ENCODE assay signal across 9 cellular contexts in genomic region chr12:6635375-6635855, GRCh38. TPM values are rescaled to one million over a fixed set of nuclear protein-coding genes. Genes with fewer than 3 reads are reported as not detected.
DNase-seq lines count a peak whose midpoint lies in the region; ATAC-seq, FAIRE-seq and TF ChIP-seq lines count a peak whose summit lies in the region.
"Had no signal": no experiment of that assay in that cellular context is flagged by ENCODE, and none has a peak within 500 bp of the region (broad histone marks: within the 10 kb centered on the region; RNA-seq: fewer than 3 reads in every experiment).

No MANE protein-coding gene starts in this region.

- H3K4me3 ChIP-seq in PC-3 (ENCODE audit: low read length), result peak overlapping the region; percentile 61
- H3K4me3 ChIP-seq in GM12878, result peak overlapping the region; percentile 48

- H4K20me1 ChIP-seq in PC-3 (ENCODE audit: low read length) (no peaks in the 10 kb centered on the region), GM12878 (ENCODE audit: control insufficient read depth, insufficient read depth) (no peaks in the 10 kb centered on the region)

- DNase-seq in PC-3, result no peak
- DNase-seq in GM12878 (ENCODE audit: low read depth, low spot score), result no peak
- peak; percentile 59 for DNase-seq in stimulated activated CD4-positive, alpha-beta T cell treated with anti-CD3 and anti-CD28 coated beads, Interleukin-2, amount 100 ng/mL, for 4 hours (ENCODE audit: low read depth)
- no peak for DNase-seq in NCI-H226
- DNase-seq in cerebellum (ENCODE audit: low spot score), result no peak

- no peaks in the 10 kb centered on the region for H3K9me3 ChIP-seq in PC-3 (ENCODE audit: low read length)
- no peaks in the 10 kb centered on the region for H3K9me3 ChIP-seq in GM12878 (replicated peaks; ENCODE audit: control insufficient read depth, insufficient read depth, low read length)

- no peak for FAIRE-seq in GM12878 (lab: Jason Lieb, UNC)

- H3K79me2 ChIP-seq in PC-3 (ENCODE audit: low read length), result no peaks in the 10 kb centered on the region
- H3K79me2 ChIP-seq in GM12878 (ENCODE audit: control insufficient read depth, insufficient read depth, low read length), result peaks cover 14% of the 10 kb centered on the region

- H3K27ac ChIP-seq in PC-3 (ENCODE audit: low read length) (peak overlapping the region; percentile 58), GM12878 (ENCODE audit: control insufficient read depth, insufficient read depth) (peak overlapping the region; percentile 53)

- 13% methylated on average over 5 of the region's 5 CpGs for WGBS in GM12878 (ENCODE audit: insufficient coverage, insufficient replicate concordance, low lambda C conversion rate, missing lambda C conversion rate)

- no peaks in the 10 kb centered on the region for H3K36me3 ChIP-seq in PC-3 (ENCODE audit: low read depth, low read length)
- H3K36me3 ChIP-seq in GM12878 (ENCODE audit: control insufficient read depth in 2 of 2, insufficient read depth in 2 of 2, low read length in 1 of 2), result no peaks in the 10 kb centered on the region

- ATAC-seq in GM21423 (IDR thresholded peaks at IDR 0.05; ENCODE audit: unreplicated experiment), result peak; percentile 38
- no peak for ATAC-seq in PC-3
- peak; percentile 55 for ATAC-seq in GM12878
- ATAC-seq in GM18858 (IDR thresholded peaks at IDR 0.05; ENCODE audit: unreplicated experiment), result no peak
- no peak for ATAC-seq in GM21737 (IDR thresholded peaks at IDR 0.05; ENCODE audit: unreplicated experiment)

- H3K4me2 ChIP-seq in PC-3 (ENCODE audit: low read length), result peak overlapping the region; percentile 67
- H3K4me2 ChIP-seq in GM12878 (ENCODE audit: control insufficient read depth, insufficient read depth), result peak overlapping the region; percentile 89

- TF ChIP-seq EP300 in GM12878 (IDR thresholded peaks at IDR 0.05; ENCODE audit: borderline replicate concordance in 1 of 2, control insufficient read depth in 1 of 2, low read depth in 2 of 2, low read length in 2 of 2), result peak; percentile 83 to 91; a peak in 3 of 4 replicates

- TF ChIP-seq RAD21 in GM12878 (IDR thresholded peaks at IDR 0.05; ENCODE audit: insufficient read depth, low read depth, low read length), result no peak

- BruUV-seq in PC-3 (replicated peaks; lab: Mats Ljungman, UMichigan), result TSS peak; percentile 77
- TSS peak; percentile 80 for BruUV-seq in GM12878 (replicated peaks; lab: Mats Ljungman, UMichigan)

- CTCF ChIA-PET in PC-3 (lab: Charles Lee) (no interaction called here), GM12878 (lab: Yijun Ruan, JAX) (interaction anchor here (0.5 to 2.4 kb wide), 11 partner anchors 9 to 252 kb away, joined by 3 to 13 read pairs (median 4); partner anchors contain the start of gene SPSB2)

- H3K9ac ChIP-seq in PC-3 (ENCODE audit: low read length), result peak overlapping the region; percentile 30; the same call in 1 of the 2 replicates
- H3K9ac ChIP-seq in GM12878 (ENCODE audit: control insufficient read depth, insufficient read depth, low read length), result peak overlapping the region; percentile 60

- POLR2A ChIA-PET in PC-3 (lab: Charles Lee; ENCODE audit: unreplicated experiment) (interaction anchor here (0.6 kb wide), 1 partner anchor 231 kb away, joined by 16 read pairs; no protein-coding TSS in a partner anchor), GM12878 (lab: Charles Lee) (interaction anchor here (0.6 to 4.9 kb wide), 18 partner anchors 8 to 216 kb away, joined by 3 to 47 read pairs (median 4); partner anchors contain the start of genes CD27, CDCA3, IFFO1 and NOP2)

- in situ Hi-C loops in GM12878 (cut with MboI), result no loop called here

- H3K4me1 ChIP-seq in PC-3 (ENCODE audit: insufficient read depth, low read length) (peaks cover 16% of the 10 kb centered on the region), GM12878 (ENCODE audit: control insufficient read depth, insufficient read depth, low read length) (peaks cover 60% of the 10 kb centered on the region)

- RAD21 ChIA-PET in GM12878 (lab: Charles Lee; ENCODE audit: unreplicated experiment), result interaction anchor here (0.5 to 3.6 kb wide), 18 partner anchors 8 to 300 kb away, joined by 3 to 23 read pairs (median 4); partner anchors contain the start of genes CDCA3, COPS7A, GAPDH and MLF2

- H3K27me3 ChIP-seq in PC-3 (ENCODE audit: low read length) (no peaks in the 10 kb centered on the region), GM12878 (replicated peaks in 1 of 2; ENCODE audit: control insufficient read depth in 2 of 2, insufficient read depth in 2 of 2, low read length in 1 of 2) (no peaks in the 10 kb centered on the region)

- no peaks in the 10 kb centered on the region for H3F3A ChIP-seq in PC-3 (ENCODE audit: low read length, unreplicated experiment)

- H2AFZ ChIP-seq in PC-3 (ENCODE audit: low read length) (peak overlapping the region; percentile 84), GM12878 (ENCODE audit: control insufficient read depth, low read depth, low read length) (peak overlapping the region; percentile 76)

- SMC1A ChIA-PET in GM12878 (lab: Charles Lee; ENCODE audit: uncharacterized antibody, unreplicated experiment), result interaction anchor here (0.7 to 2.2 kb wide), 9 partner anchors 9 to 54 kb away, joined by 3 to 21 read pairs (median 5); partner anchors contain the start of gene ZNF384

- TF ChIP-seq CTCF in PC-3 (conservative IDR thresholded peaks at IDR 0.05; ENCODE audit: low read depth, low read length) (no peak), GM12878 (IDR thresholded peaks at IDR 0.05 in 2 of 3, conservative IDR thresholded peaks at IDR 0.05 in 1 of 3; ENCODE audit: control insufficient read depth in 2 of 3, extremely low read depth in 1 of 3, insufficient read depth in 1 of 3, low read depth in 3 of 3, low read length in 3 of 3) (no peak)

- no peaks in the 10 kb centered on the region for H3K9me2 ChIP-seq in PC-3 (replicated peaks; ENCODE audit: low read length)

- TF ChIP-seq POLR2A in GM12878 (IDR thresholded peaks at IDR 0.05; ENCODE audit: low read depth, low read length), result no peak

- intact Hi-C loops in PC-3 (cut with micrococcal nuclease) (no loop called here), GM12878 (cut with micrococcal nuclease; ENCODE audit: unreplicated experiment) (no loop called here)

RNA-seq across cellular contexts. Expression of gene LPAR5, which starts 0.3 kb away (rescaled TPM):
- 2.3 and 4.3 TPM in 2 replicates for total RNA-seq in PC-3 (2014; rRNA removed)
- total RNA-seq in GM12878 (2013; cell fraction: nucleolus; rRNA removed), result 21.8 and 24.3 TPM in 2 replicates
- 4.1 and 4.6 TPM in 2 replicates for total RNA-seq in GM12878 (2014; rRNA removed)
- 2.0 and 2.1 TPM in 2 replicates for total RNA-seq in GM12878 (2014; rRNA removed; fragmentation: Illumina TruSeq; extraction: Trizol)
- 7.9 and 8.2 TPM in 2 replicates for total RNA-seq in GM12878 (2021)
- polyA plus RNA-seq in GM12878 (2011; ENCODE audit: low read depth), result 2.0 TPM
- polyA plus RNA-seq in GM12878 (2011; rRNA removed), result 4.2 and 5.7 TPM in 2 replicates
- polyA plus RNA-seq in GM12878 (2011; cell fraction: cytosol; rRNA removed), result 10.9 and 12.6 TPM in 2 replicates
- 7.1 and 8.7 TPM in 2 replicates for polyA plus RNA-seq in GM12878 (2011; cell fraction: nucleus; rRNA removed)
- 2.7 and 5.0 TPM in 2 replicates for polyA plus RNA-seq in GM12878 (2012)
- polyA plus RNA-seq in GM12878 (2014; fragmentation: Illumina TruSeq; extraction: Trizol), result 4.5 and 5.2 TPM in 2 replicates
- 1 to 10 TPM; 1.3 to 1.7 TPM for polyA plus RNA-seq in GM12878 (2014; fragmentation: Nextera tagmentation; extraction: Ambion mirVana)
- 6.1 and 7.2 TPM in 2 replicates for polyA plus RNA-seq in GM12878 (2014; rRNA removed)
- 1 to 10 TPM; 5.4 to 5.6 TPM for polyA plus RNA-seq in GM12878 (2016; fragmentation: Nextera tagmentation; extraction: Ambion mirVana)
- polyA minus RNA-seq in GM12878 (2011; rRNA and poly(A)+ RNA removed), result 6.6 and 10.1 TPM in 2 replicates
- 6.5 and 8.4 TPM in 2 replicates for polyA minus RNA-seq in GM12878 (2011; cell fraction: cytosol; rRNA and poly(A)+ RNA removed)
- polyA minus RNA-seq in GM12878 (2011; cell fraction: nucleus; rRNA and poly(A)+ RNA removed), result 3.3 and 6.4 TPM in 2 replicates
- total RNA-seq in cerebellum, result 0.82 TPM
- total RNA-seq: NCI-H460 had no signal

RNA-seq across cellular contexts. Expression of gene ACRBP, which starts 11.8 kb away (rescaled TPM):
- total RNA-seq in PC-3 (2014; rRNA removed), result 0.77 TPM in 1 of 2 replicates, not detected in the other
- 4.5 and 4.9 TPM in 2 replicates for total RNA-seq in GM12878 (2013; cell fraction: nucleolus; rRNA removed)
- 0.27 and 1.1 TPM in 2 replicates for total RNA-seq in GM12878 (2014; rRNA removed)
- total RNA-seq in GM12878 (2014; rRNA removed; fragmentation: Illumina TruSeq; extraction: Trizol), result 0.69 and 1.1 TPM in 2 replicates
- total RNA-seq in GM12878 (2021), result 1.4 and 1.8 TPM in 2 replicates
- 0.55 TPM for polyA plus RNA-seq in GM12878 (2011; ENCODE audit: low read depth)
- polyA plus RNA-seq in GM12878 (2011; rRNA removed), result 0.80 and 0.84 TPM in 2 replicates
- 0.94 and 1.2 TPM in 2 replicates for polyA plus RNA-seq in GM12878 (2011; cell fraction: cytosol; rRNA removed)
- polyA plus RNA-seq in GM12878 (2011; cell fraction: nucleus; rRNA removed), result 4.5 and 4.6 TPM in 2 replicates
- 0.73 and 1.9 TPM in 2 replicates for polyA plus RNA-seq in GM12878 (2012)
- polyA plus RNA-seq in GM12878 (2014; fragmentation: Illumina TruSeq; extraction: Trizol), result 0.75 and 1.5 TPM in 2 replicates
- polyA plus RNA-seq in GM12878 (2014; fragmentation: Nextera tagmentation; extraction: Ambion mirVana), result under 1 TPM; 0.64 to 0.80 TPM
- polyA plus RNA-seq in GM12878 (2014; rRNA removed), result 0.80 and 0.94 TPM in 2 replicates
- polyA plus RNA-seq in GM12878 (2016; fragmentation: Nextera tagmentation; extraction: Ambion mirVana), result 1 to 10 TPM in 1 of 2 experiments, under 1 TPM in 1; 0.54 to 1.3 TPM
- polyA minus RNA-seq in GM12878 (2011; rRNA and poly(A)+ RNA removed), result 1.3 and 3.7 TPM in 2 replicates
- polyA minus RNA-seq in GM12878 (2011; cell fraction: cytosol; rRNA and poly(A)+ RNA removed), result not detected in 2 replicates
- polyA minus RNA-seq in GM12878 (2011; cell fraction: nucleus; rRNA and poly(A)+ RNA removed), result 2.3 and 2.4 TPM in 2 replicates
- total RNA-seq in cerebellum, result 1.7 TPM

RNA-seq across cellular contexts. Expression of gene ING4, which starts 27.5 kb away (rescaled TPM):
- total RNA-seq in PC-3 (2014; rRNA removed), result 17.0 and 23.8 TPM in 2 replicates
- 68.2 and 72.6 TPM in 2 replicates for total RNA-seq in GM12878 (2013; cell fraction: nucleolus; rRNA removed)
- 21.7 and 23.7 TPM in 2 replicates for total RNA-seq in GM12878 (2014; rRNA removed)
- total RNA-seq in GM12878 (2014; rRNA removed; fragmentation: Illumina TruSeq; extraction: Trizol), result 20.9 and 21.8 TPM in 2 replicates
- 20.1 and 21.6 TPM in 2 replicates for total RNA-seq in GM12878 (2021)
- polyA plus RNA-seq in GM12878 (2011; ENCODE audit: low read depth), result 33.3 TPM
- polyA plus RNA-seq in GM12878 (2011; rRNA removed), result 53.9 and 63.8 TPM in 2 replicates
- 34.7 and 41.0 TPM in 2 replicates for polyA plus RNA-seq in GM12878 (2011; cell fraction: cytosol; rRNA removed)
- 128 and 163 TPM in 2 replicates for polyA plus RNA-seq in GM12878 (2011; cell fraction: nucleus; rRNA removed)
- 36.0 and 39.8 TPM in 2 replicates for polyA plus RNA-seq in GM12878 (2012)
- polyA plus RNA-seq in GM12878 (2014; fragmentation: Illumina TruSeq; extraction: Trizol), result 33.8 and 39.5 TPM in 2 replicates
- polyA plus RNA-seq in GM12878 (2014; fragmentation: Nextera tagmentation; extraction: Ambion mirVana), result 1 to 10 TPM; 7.2 to 8.9 TPM
- polyA plus RNA-seq in GM12878 (2014; rRNA removed), result 22.6 and 24.2 TPM in 2 replicates
- 10 to 100 TPM; 18.4 to 22.5 TPM for polyA plus RNA-seq in GM12878 (2016; fragmentation: Nextera tagmentation; extraction: Ambion mirVana)
- polyA minus RNA-seq in GM12878 (2011; rRNA and poly(A)+ RNA removed), result 12.8 and 18.6 TPM in 2 replicates
- 4.9 and 6.7 TPM in 2 replicates for polyA minus RNA-seq in GM12878 (2011; cell fraction: cytosol; rRNA and poly(A)+ RNA removed)
- 8.5 and 11.8 TPM in 2 replicates for polyA minus RNA-seq in GM12878 (2011; cell fraction: nucleus; rRNA and poly(A)+ RNA removed)
- 53.1 TPM for total RNA-seq in cerebellum

RNA-seq across cellular contexts. Expression of gene CHD4, which starts 28.2 kb away (rescaled TPM):
- total RNA-seq in PC-3 (2014; rRNA removed) (216 and 231 TPM in 2 replicates), GM12878 (2014; rRNA removed) (303 and 304 TPM in 2 replicates), GM12878 (2014; rRNA removed; fragmentation: Illumina TruSeq; extraction: Trizol) (182 and 184 TPM in 2 replicates), GM12878 (2021) (323 and 342 TPM in 2 replicates), cerebellum (176 TPM)
- total RNA-seq in GM12878 (2013; cell fraction: nucleolus; rRNA removed), result 232 and 247 TPM in 2 replicates
- polyA plus RNA-seq in GM12878 (2011; ENCODE audit: low read depth), result 145 TPM
- polyA plus RNA-seq in GM12878 (2011; rRNA removed) (83.6 and 113 TPM in 2 replicates), GM12878 (2014; fragmentation: Illumina TruSeq; extraction: Trizol) (250 and 254 TPM in 2 replicates), GM12878 (2014; fragmentation: Nextera tagmentation; extraction: Ambion mirVana) (100 to 1,000 TPM in 1 of 2 experiments, 10 to 100 TPM in 1; 58.6 to 109 TPM), GM12878 (2014; rRNA removed) (179 and 208 TPM in 2 replicates), GM12878 (2016; fragmentation: Nextera tagmentation; extraction: Ambion mirVana) (100 to 1,000 TPM in 1 of 2 experiments, 10 to 100 TPM in 1; 99.6 to 109 TPM)
- polyA plus RNA-seq in GM12878 (2011; cell fraction: cytosol; rRNA removed), result 141 and 175 TPM in 2 replicates
- 211 and 406 TPM in 2 replicates for polyA plus RNA-seq in GM12878 (2011; cell fraction: nucleus; rRNA removed)
- polyA plus RNA-seq in GM12878 (2012), result 107 and 108 TPM in 2 replicates
- 223 and 229 TPM in 2 replicates for polyA minus RNA-seq in GM12878 (2011; rRNA and poly(A)+ RNA removed)
- polyA minus RNA-seq in GM12878 (2011; cell fraction: cytosol; rRNA and poly(A)+ RNA removed), result 125 and 140 TPM in 2 replicates
- polyA minus RNA-seq in GM12878 (2011; cell fraction: nucleus; rRNA and poly(A)+ RNA removed), result 64.0 and 145 TPM in 2 replicates

RNA-seq across cellular contexts. Expression of gene ZNF384, which starts 53.8 kb away (rescaled TPM):
- total RNA-seq in PC-3 (2014; rRNA removed), result 19.6 and 22.3 TPM in 2 replicates
- total RNA-seq in GM12878 (2013; cell fraction: nucleolus; rRNA removed), result 66.4 and 68.5 TPM in 2 replicates
- total RNA-seq in GM12878 (2014; rRNA removed), result 23.3 and 23.7 TPM in 2 replicates
- 26.0 and 27.1 TPM in 2 replicates for total RNA-seq in GM12878 (2014; rRNA removed; fragmentation: Illumina TruSeq; extraction: Trizol)
- total RNA-seq in GM12878 (2021), result 49.3 and 53.8 TPM in 2 replicates
- 36.7 TPM for polyA plus RNA-seq in GM12878 (2011; ENCODE audit: low read depth)
- 42.4 and 70.2 TPM in 2 replicates for polyA plus RNA-seq in GM12878 (2011; rRNA removed)
- polyA plus RNA-seq in GM12878 (2011; cell fraction: cytosol; rRNA removed), result 59.6 and 70.7 TPM in 2 replicates
- 225 TPM in 2 replicates for polyA plus RNA-seq in GM12878 (2011; cell fraction: nucleus; rRNA removed)
- polyA plus RNA-seq in GM12878 (2012), result 53.9 and 67.8 TPM in 2 replicates
- polyA plus RNA-seq in GM12878 (2014; fragmentation: Illumina TruSeq; extraction: Trizol), result 65.2 and 81.5 TPM in 2 replicates
- 1 to 10 TPM in 1 of 2 experiments, under 1 TPM in 1; 0.46 to 1.3 TPM for polyA plus RNA-seq in GM12878 (2014; fragmentation: Nextera tagmentation; extraction: Ambion mirVana)
- polyA plus RNA-seq in GM12878 (2014; rRNA removed), result 53.5 and 55.8 TPM in 2 replicates
- polyA plus RNA-seq in GM12878 (2016; fragmentation: Nextera tagmentation; extraction: Ambion mirVana), result 10 to 100 TPM; 30.0 to 31.0 TPM
- 70.0 and 71.0 TPM in 2 replicates for polyA minus RNA-seq in GM12878 (2011; rRNA and poly(A)+ RNA removed)
- polyA minus RNA-seq in GM12878 (2011; cell fraction: cytosol; rRNA and poly(A)+ RNA removed), result 23.4 and 31.5 TPM in 2 replicates
- polyA minus RNA-seq in GM12878 (2011; cell fraction: nucleus; rRNA and poly(A)+ RNA removed), result 63.2 and 96.0 TPM in 2 replicates
- 26.8 TPM for total RNA-seq in cerebellum

Comparison
In these comparisons a context has a peak if more than half of its experiments do, and no peak if none do; other contexts are left out.
1. ATAC-seq: peak in GM21423 (single experiment) and GM12878 (single experiment); none in PC-3 (single experiment), GM18858 (single experiment) and GM21737 (single experiment).